39 cellular contexts compared by ENCODE assay signal in the genomic region with DNA sequence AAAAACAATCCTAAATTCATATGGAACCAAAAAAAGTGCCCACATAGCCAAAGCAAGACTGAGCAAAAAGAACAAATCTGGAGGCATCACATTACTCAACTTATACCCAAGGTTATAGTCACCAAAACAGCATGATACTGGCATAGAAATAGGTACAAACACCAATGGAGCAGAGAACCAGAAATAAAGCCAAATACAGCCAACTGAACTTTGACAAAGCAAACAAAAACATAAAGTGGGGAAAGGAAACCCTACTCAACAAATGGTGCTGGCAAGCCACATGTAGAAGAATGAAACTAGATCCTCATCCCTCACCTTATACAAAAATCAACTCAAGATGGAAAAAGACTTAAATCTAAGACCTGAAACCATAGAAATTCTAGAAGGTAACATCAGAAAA. TPM values are rescaled to one million over a fixed set of nuclear protein-coding genes. Genes with fewer than 3 reads are reported as not detected.
"Had no signal": no experiment of that assay in that cellular context is flagged by ENCODE, and none has a peak within 500 bp of the region (broad histone marks: within the 10 kb centered on the region; RNA-seq: fewer than 3 reads in every experiment).

No MANE protein-coding gene starts in this region.

- H3K9ac ChIP-seq: KMS-11 had no signal

- H3K36me3 ChIP-seq: MG63 had no signal

- H3K4me2 ChIP-seq: KMS-11 had no signal

- H3K27me3 ChIP-seq: MG63 had no signal

- H3K9me3 ChIP-seq: MG63 had no signal

- H3K27ac ChIP-seq: KMS-11 had no signal

- DNase-seq: Karpas-422, Kasumi-1, MG63, MM.1S, MV-4-11, NCI-H1048, NCI-H1092, NCI-H1092 treated with DMSO at 0.1 percent for 48 hours, NCI-H1105, NCI-H1105 treated with DMSO at 0.1 percent for 48 hours, NCI-H1417, NCI-H1417 treated with DMSO at 0.1 percent for 48 hours, NCI-H1436, NCI-H1436 treated with DMSO at 0.1 percent for 48 hours, NCI-H146, NCI-H1694, NCI-H1694 treated with DMSO at 0.1 percent for 48 hours, NCI-H187, NCI-H187 treated with DMSO at 0.1 percent for 48 hours, NCI-H1930, NCI-H2029, NCI-H2029 treated with DMSO at 0.1 percent for 48 hours, NCI-H2081, NCI-H2081 treated with DMSO at 0.1 percent for 48 hours, NCI-H2107, NCI-H2171, NCI-H2171 treated with DMSO at 0.1 percent for 48 hours, NCI-H2227 treated with DMSO at 0.1 percent for 48 hours, NCI-H226, NCI-H345, NCI-H446, NCI-H446 treated with DMSO at 0.1 percent for 48 hours, NCI-H510A, NCI-H510A treated with DMSO at 0.1 percent for 48 hours had no signal

- H3K4me3 ChIP-seq: MG63 had no signal

RNA-seq across cellular contexts. Expression of a gene that starts 40.5 kb away (rescaled TPM):
- total RNA-seq: LHCN-M2, M059J, MCF 10A, NCI-H460 had no signal

RNA-seq across cellular contexts. Expression of a gene that starts 45.8 kb away (rescaled TPM):
- total RNA-seq: LHCN-M2, M059J, MCF 10A, NCI-H460 had no signal
